26 cellular contexts compared by ENCODE assay signal in genomic region chr18:53792762-53793161, GRCh38.
DNase-seq lines count a peak whose midpoint lies in the region; ATAC-seq, FAIRE-seq and TF ChIP-seq lines count a peak whose summit lies in the region.
"Had no signal": no experiment of that assay in that cellular context is flagged by ENCODE, and none has a peak within 500 bp of the region (broad histone marks: within the 10 kb centered on the region; RNA-seq: fewer than 3 reads in every experiment).

No MANE protein-coding gene starts in this region.

- no peaks in the 10 kb centered on the region for H3K36me3 Mint-ChIP-seq in GM23338 (ENCODE audit: low read depth)
- H3K36me3 Mint-ChIP-seq: CD14-positive monocyte; CD4-positive, alpha-beta memory T cell; CD4-positive, CD25-positive, alpha-beta regulatory T cell; CD8-positive, alpha-beta memory T cell had no signal

- H3K56ac ChIP-seq in mesendoderm (ENCODE audit: low read length), result no peak overlapping the region

- H3K4ac ChIP-seq in mesendoderm (ENCODE audit: low read depth, low read length), result no peak overlapping the region

- H4K20me1 ChIP-seq in GM23338 (replicated peaks; ENCODE audit: insufficient read depth), result no peaks in the 10 kb centered on the region
- no peaks in the 10 kb centered on the region for H4K20me1 ChIP-seq in GM12878 (ENCODE audit: control insufficient read depth, insufficient read depth)
- H4K20me1 ChIP-seq: BLaER1 had no signal

- WGBS in GM12878 (ENCODE audit: insufficient coverage, insufficient replicate concordance, low lambda C conversion rate, missing lambda C conversion rate), result 27% methylated on average over 4 of the region's 4 CpGs
- WGBS in mesendoderm (ENCODE audit: extremely low coverage, insufficient coverage, low lambda C conversion rate), result no CpG with 5 or more reads among the region's 4 CpGs

- H3K9me3 ChIP-seq in GM12878 (replicated peaks; ENCODE audit: control insufficient read depth, insufficient read depth, low read length), result no peaks in the 10 kb centered on the region
- H3K9me3 ChIP-seq: BE2C, BLaER1 had no signal

- no peak overlapping the region for H3K27ac ChIP-seq in GM23338 (ENCODE audit: low read depth)
- no peak overlapping the region for H3K27ac ChIP-seq in GM12878 (ENCODE audit: control insufficient read depth, insufficient read depth)
- H3K27ac ChIP-seq in mesendoderm (ENCODE audit: low read depth, low read length), result no peak overlapping the region
- H3K27ac ChIP-seq: BLaER1 had no signal

- intact Hi-C loops in GM12878 (cut with micrococcal nuclease; ENCODE audit: unreplicated experiment), result no loop called here

- in situ Hi-C loops in GM12878 (cut with MboI), result no loop called here

- POLR2A ChIA-PET in GM12878 (lab: Charles Lee), result no interaction called here

- H3K36me3 ChIP-seq in GM23338 (ENCODE audit: insufficient read depth) (no peaks in the 10 kb centered on the region), GM12878 (ENCODE audit: control insufficient read depth in 2 of 2, insufficient read depth in 2 of 2, low read length in 1 of 2) (no peaks in the 10 kb centered on the region), mesendoderm (ENCODE audit: control insufficient read depth, insufficient read depth, low read length) (no peaks in the 10 kb centered on the region)
- H3K36me3 ChIP-seq: BE2C, BLaER1 had no signal

- H4K5ac ChIP-seq in mesendoderm (ENCODE audit: low read length), result no peak overlapping the region

- no peaks in the 10 kb centered on the region for H3K27me3 Mint-ChIP-seq in GM23338 (ENCODE audit: insufficient read depth, low read depth, poor library complexity)
- H3K27me3 Mint-ChIP-seq: CD4-positive, alpha-beta memory T cell; CD4-positive, CD25-positive, alpha-beta regulatory T cell had no signal

- H3F3A ChIP-seq in GM23338 (replicated peaks; ENCODE audit: low read depth), result no peaks in the 10 kb centered on the region

- H3K4me2 ChIP-seq in GM23338 (no peak overlapping the region), GM12878 (ENCODE audit: control insufficient read depth, insufficient read depth) (no peak overlapping the region), mesendoderm (ENCODE audit: low read length) (no peak overlapping the region)
- H3K4me2 ChIP-seq: BLaER1 had no signal

- H3K23ac ChIP-seq in mesendoderm (ENCODE audit: low read length), result no peak overlapping the region

- H3K4me1 ChIP-seq in GM23338 (ENCODE audit: insufficient read depth) (no peaks in the 10 kb centered on the region), GM12878 (ENCODE audit: control insufficient read depth, insufficient read depth, low read length) (no peaks in the 10 kb centered on the region), mesendoderm (ENCODE audit: control insufficient read depth, low read depth, low read length) (no peaks in the 10 kb centered on the region)
- H3K4me1 ChIP-seq: BE2C, BLaER1 had no signal

- H2AFZ ChIP-seq in GM23338 (0 out of 2 replicates have a peak overlapping the region, but pooled peaks have one; percentile 6), GM12878 (ENCODE audit: control insufficient read depth, low read depth, low read length) (no peak overlapping the region)

- no peaks in the 10 kb centered on the region for H3K27me3 ChIP-seq in GM23338 (ENCODE audit: insufficient read depth)
- no peaks in the 10 kb centered on the region for H3K27me3 ChIP-seq in GM12878 (replicated peaks in 1 of 2; ENCODE audit: control insufficient read depth in 2 of 2, insufficient read depth in 2 of 2, low read length in 1 of 2)
- no peaks in the 10 kb centered on the region for H3K27me3 ChIP-seq in mesendoderm (ENCODE audit: insufficient read depth, low read length, poor library complexity)
- H3K27me3 ChIP-seq: BE2C, BLaER1 had no signal

- no peak for TF ChIP-seq CTCF in GM23338 (conservative IDR thresholded peaks at IDR 0.05; ENCODE audit: low read depth in 2 of 2)
- TF ChIP-seq CTCF in GM12878 (IDR thresholded peaks at IDR 0.05 in 2 of 3, conservative IDR thresholded peaks at IDR 0.05 in 1 of 3; ENCODE audit: control insufficient read depth in 2 of 3, extremely low read depth in 1 of 3, insufficient read depth in 1 of 3, low read depth in 3 of 3, low read length in 3 of 3), result no peak

- no peaks in the 10 kb centered on the region for H3K79me2 ChIP-seq in GM23338 (replicated peaks; ENCODE audit: insufficient read depth)
- H3K79me2 ChIP-seq in GM12878 (ENCODE audit: control insufficient read depth, insufficient read depth, low read length), result no peaks in the 10 kb centered on the region
- H3K79me2 ChIP-seq in mesendoderm (ENCODE audit: control insufficient read depth, insufficient read depth, low read length), result no peaks in the 10 kb centered on the region

- no peak for TF ChIP-seq EP300 in GM12878 (IDR thresholded peaks at IDR 0.05; ENCODE audit: borderline replicate concordance in 1 of 2, control insufficient read depth in 1 of 2, low read depth in 2 of 2, low read length in 2 of 2)

- H3K4me1 Mint-ChIP-seq in GM23338, result no peaks in the 10 kb centered on the region
- H3K4me1 Mint-ChIP-seq: CD14-positive monocyte; CD4-positive, alpha-beta memory T cell; CD4-positive, CD25-positive, alpha-beta regulatory T cell; CD8-positive, alpha-beta memory T cell had no signal

- H3K9me3 Mint-ChIP-seq in GM23338, result no peaks in the 10 kb centered on the region

- H4K8ac ChIP-seq in mesendoderm (ENCODE audit: low read depth, low read length), result no peak overlapping the region

- H3K4me3 ChIP-seq in GM23338 (no peak overlapping the region), GM12878 (no peak overlapping the region), mesendoderm (ENCODE audit: low read length) (no peak overlapping the region)
- H3K4me3 ChIP-seq: BLaER1 had no signal

- no peak for FAIRE-seq in GM12878 (lab: Jason Lieb, UNC)
- FAIRE-seq: A204.1, GM12891, GM19239 had no signal

- no peaks in the 10 kb centered on the region for H3K79me1 ChIP-seq in mesendoderm (ENCODE audit: low read length)

- SMC1A ChIA-PET in GM12878 (lab: Charles Lee; ENCODE audit: uncharacterized antibody, unreplicated experiment), result no interaction called here

- TF ChIP-seq POLR2A in GM12878 (IDR thresholded peaks at IDR 0.05; ENCODE audit: low read depth, low read length), result no peak

- RAD21 ChIA-PET in GM12878 (lab: Charles Lee; ENCODE audit: unreplicated experiment), result no interaction called here

- no TSS peak for BruUV-seq in GM12878 (replicated peaks; lab: Mats Ljungman, UMichigan)

- no peak overlapping the region for H3K4me3 Mint-ChIP-seq in GM23338
- H3K4me3 Mint-ChIP-seq: CD14-positive monocyte; CD4-positive, alpha-beta memory T cell; CD4-positive, CD25-positive, alpha-beta regulatory T cell; CD8-positive, alpha-beta memory T cell had no signal

- DNase-seq in GM23338 (ENCODE audit: low spot score) (no peak), GM12878 (ENCODE audit: low read depth, low spot score) (no peak), mesendoderm (peak; percentile 3), iPS-NIHi7 (ENCODE audit: extremely low spot score) (no peak)
- DNase-seq in activated naive CD4-positive, alpha-beta T cell treated with Interleukin-2 at 50 U/mL for 16 hours, result no peak
- DNase-seq: 8988T; ACHN; BE2C; C1 segment of cervical spinal cord; CD4-positive, alpha-beta memory T cell; CD4-positive, CD25-positive, alpha-beta regulatory T cell; CD8-positive, alpha-beta memory T cell; COR-L47; DMS 273 treated with DMSO at 0.1 percent for 48 hours; DMS153; DMS53; DMS79; DND-41; EL; GDM1 had no signal

- no peak overlapping the region for H2BK120ac ChIP-seq in mesendoderm (ENCODE audit: low read depth, low read length)

- ATAC-seq in GM23338, result no peak
- ATAC-seq in GM12878, result no peak
- no peak for ATAC-seq in HG02973 (IDR thresholded peaks at IDR 0.05; ENCODE audit: unreplicated experiment)

- no peak overlapping the region for H3K27ac Mint-ChIP-seq in GM23338
- H3K27ac Mint-ChIP-seq: CD14-positive monocyte; CD4-positive, alpha-beta memory T cell; CD4-positive, CD25-positive, alpha-beta regulatory T cell; CD8-positive, alpha-beta memory T cell had no signal

- no peak for TF ChIP-seq RAD21 in GM12878 (IDR thresholded peaks at IDR 0.05; ENCODE audit: insufficient read depth, low read depth, low read length)

- CTCF ChIA-PET in GM12878 (lab: Yijun Ruan, JAX), result no interaction called here

- H3K9me2 ChIP-seq in GM23338 (ENCODE audit: insufficient read depth), result no peaks in the 10 kb centered on the region

- no peak overlapping the region for H3K18ac ChIP-seq in mesendoderm (ENCODE audit: low read length)

- no peak overlapping the region for H2AK5ac ChIP-seq in mesendoderm (ENCODE audit: low read length)

- H2BK15ac ChIP-seq in mesendoderm (replicated peaks; ENCODE audit: low read depth), result no peak overlapping the region

- H3K9ac ChIP-seq in GM12878 (ENCODE audit: control insufficient read depth, insufficient read depth, low read length), result no peak overlapping the region
- no peak overlapping the region for H3K9ac ChIP-seq in mesendoderm (ENCODE audit: low read length)
- H3K9ac ChIP-seq: BLaER1 had no signal

- no peak overlapping the region for H2BK5ac ChIP-seq in mesendoderm (ENCODE audit: low read length)

TF ChIP-seq in GM23338, 12 proteins besides CTCF, POLR2A, EP300 and RAD21 (continues in another document):
- TF ChIP-seq STAT1 (IDR thresholded peaks at IDR 0.05; ENCODE audit: unreplicated experiment) (no peak), EZH2phosphoT487 (IDR thresholded peaks at IDR 0.05; ENCODE audit: unreplicated experiment) (no peak), JUNB (IDR thresholded peaks at IDR 0.05; ENCODE audit: unreplicated experiment) (no peak), EZH2 (IDR thresholded peaks at IDR 0.05; ENCODE audit: low read depth, unreplicated experiment) (no peak), ZNF331 (CRISPR knock-in tag; IDR thresholded peaks at IDR 0.05; ENCODE audit: low read depth) (no peak), NANOG (IDR thresholded peaks at IDR 0.05; ENCODE audit: borderline replicate concordance) (no peak)

TF ChIP-seq in GM12878, 131 proteins besides CTCF, POLR2A, EP300 and RAD21:
- TF ChIP-seq RCOR1 (conservative IDR thresholded peaks at IDR 0.05; ENCODE audit: low read depth, low read length), result no peak
- 0 out of 2 replicates have a peak, but pooled peaks have one; percentile 45 for TF ChIP-seq ATF7 (IDR thresholded peaks at IDR 0.05; ENCODE audit: low read depth)
